In the genomic region with DNA sequence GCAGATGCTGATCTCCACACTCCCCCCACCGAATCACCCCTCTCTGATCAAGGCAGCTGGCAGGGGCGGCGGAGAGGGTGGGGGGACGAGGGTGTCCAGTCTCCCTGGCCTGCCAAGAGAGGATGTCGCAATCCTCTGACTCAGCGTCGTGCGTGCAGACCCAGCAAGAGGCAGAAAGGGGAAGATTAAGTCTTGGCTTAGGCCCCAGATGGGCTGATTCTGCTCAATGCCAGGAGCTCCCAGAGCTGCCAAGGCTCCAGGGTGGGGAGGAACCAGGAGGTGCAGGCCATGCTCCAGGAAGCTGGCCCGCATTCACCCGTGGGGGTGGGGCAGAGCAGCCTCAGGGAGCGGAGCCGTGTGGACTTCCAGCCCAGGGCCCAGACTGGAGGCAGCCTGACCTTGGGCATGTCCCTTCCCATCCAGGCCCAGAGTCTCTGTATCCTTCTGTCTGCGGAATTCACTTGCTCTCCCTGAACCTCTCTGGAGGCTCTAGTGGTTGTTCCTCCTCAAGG, we compare ENCODE assay signal across 8 cellular contexts. TPM values are rescaled to one million over a fixed set of nuclear protein-coding genes. Genes with fewer than 3 reads are reported as not detected.
DNase-seq lines count a peak whose midpoint lies in the region; ATAC-seq lines count a peak whose summit lies in the region.

No MANE protein-coding gene starts in this region.

- peak overlapping the region; percentile 59 to 68 (median 60) for H3K9ac ChIP-seq in skeletal muscle tissue (ENCODE audit: low read depth in 1 of 3, low read length in 3 of 3)

- no peaks in the 10 kb centered on the region for H3K36me3 ChIP-seq in skeletal muscle tissue (ENCODE audit: control insufficient read depth in 3 of 3, insufficient read depth in 3 of 3, low read length in 3 of 3)

- H3K27me3 ChIP-seq in skeletal muscle tissue (ENCODE audit: control insufficient read depth in 3 of 3, insufficient read depth in 3 of 3, low read length in 3 of 3) = no peaks in the 10 kb centered on the region

- H3K27ac ChIP-seq in skeletal muscle tissue (ENCODE audit: low read depth, low read length) = peak overlapping the region; percentile 87

- peaks cover 28 to 58% (median 41%) of the 10 kb centered on the region in 3 donors for H3K4me1 ChIP-seq in skeletal muscle tissue (ENCODE audit: control insufficient read depth in 3 of 3, insufficient read depth in 3 of 3, low read length in 3 of 3)

- no peak for ATAC-seq in HG02571 (IDR thresholded peaks at IDR 0.05; ENCODE audit: unreplicated experiment)

- DNase-seq in 8988T (peak; percentile 72), GM03348 (ENCODE audit: low spot score) (peak; percentile 95), NOMO-1 (lab: John Stamatoyannopoulos, UW; ENCODE audit: unreplicated experiment in 2 of 2) (peak; percentile 89 to 93), brain pericyte (ENCODE audit: low read depth, low spot score) (peak; percentile 94), iris pigment epithelial cell (ENCODE audit: low read depth) (peak; percentile 100)
- DNase-seq in stimulated activated CD4-positive, alpha-beta T cell treated with anti-CD3 and anti-CD28 coated beads, Interleukin-4, amount 100 ng/mL, for 1 hour = no peak

- peak overlapping the region in 1 of 3 donors; percentile 22 for H3K4me3 ChIP-seq in skeletal muscle tissue (ENCODE audit: low read length in 3 of 3)

- H3K9me3 ChIP-seq in skeletal muscle tissue (ENCODE audit: control insufficient read depth in 3 of 3, low read length in 3 of 3) = no peaks in the 10 kb centered on the region

RNA-seq across cellular contexts. Expression of a gene that starts 6.6 kb away (rescaled TPM):
- 3.1 TPM for total RNA-seq in skeletal muscle tissue

RNA-seq across cellular contexts. Expression of a gene that starts 35.8 kb away (rescaled TPM):
- total RNA-seq in skeletal muscle tissue = not detected

RNA-seq across cellular contexts. Expression of a gene that starts 42.9 kb away (rescaled TPM):
- total RNA-seq in skeletal muscle tissue = 1.0 TPM
